ENCODE assay signal across 10 cellular contexts in genomic region chr6:41470341-41471063, GRCh38.
DNase-seq lines count a peak whose midpoint lies in the region; ATAC-seq and TF ChIP-seq lines count a peak whose summit lies in the region.
"Had no signal": no experiment of that assay in that cellular context is flagged by ENCODE, and none has a peak within 500 bp of the region (broad histone marks: within the 10 kb centered on the region; RNA-seq: fewer than 3 reads in every experiment).

No MANE protein-coding gene starts in this region.

- no peak overlapping the region for H3K27ac Mint-ChIP-seq in glutamatergic neuron (ENCODE audit: unreplicated experiment)

- H3K27me3 Mint-ChIP-seq in glutamatergic neuron (ENCODE audit: unreplicated experiment): peaks cover 27% of the 10 kb centered on the region

- TF ChIP-seq CTCF in glutamatergic neuron (IDR thresholded peaks at IDR 0.05; ENCODE audit: partially characterized antibody, unreplicated experiment) (no peak), psoas muscle (IDR thresholded peaks at IDR 0.05) (no peak)

- peaks cover 3% of the 10 kb centered on the region for H3K4me1 ChIP-seq in psoas muscle

- ATAC-seq in psoas muscle: peak; percentile 57 to 82 (median 67)
- ATAC-seq in HG02981 (IDR thresholded peaks at IDR 0.05; ENCODE audit: unreplicated experiment): no peak
- ATAC-seq in GM21367 (IDR thresholded peaks at IDR 0.05; ENCODE audit: unreplicated experiment): no peak
- no peak for ATAC-seq in GM19328 (IDR thresholded peaks at IDR 0.05; ENCODE audit: unreplicated experiment)

- H3K4me3 Mint-ChIP-seq in glutamatergic neuron (ENCODE audit: unreplicated experiment): no peak overlapping the region

- H3K36me3 ChIP-seq in psoas muscle (ENCODE audit: insufficient read depth in 1 of 2, low read depth in 1 of 2): no peaks in the 10 kb centered on the region
- H3K36me3 ChIP-seq: neutrophil had no signal

- peak; percentile 62 for DNase-seq in ELR (ENCODE audit: low read depth)
- DNase-seq in T1000 (lab: John Stamatoyannopoulos, UW): peak; percentile 60
- DNase-seq in glutamatergic neuron: peak; percentile 41
- peak; percentile 75 to 86 for DNase-seq in psoas muscle
- DNase-seq in NCI-H2081 (lab: John Stamatoyannopoulos, UW): no peak

- peaks cover 26% of the 10 kb centered on the region for H3K4me1 Mint-ChIP-seq in glutamatergic neuron (ENCODE audit: low read depth, unreplicated experiment)

- no peaks in the 10 kb centered on the region for H3K36me3 Mint-ChIP-seq in glutamatergic neuron (ENCODE audit: unreplicated experiment)

- no peaks in the 10 kb centered on the region for H3K9me3 ChIP-seq in psoas muscle
- H3K9me3 ChIP-seq: neutrophil had no signal

- intact Hi-C loops in psoas muscle (cut with DNase I): no loop called here

- no peak overlapping the region for H3K27ac ChIP-seq in psoas muscle
- H3K27ac ChIP-seq: neutrophil, VCaP had no signal

- H3K4me3 ChIP-seq in psoas muscle: peak overlapping the region; percentile 30

- H3K27me3 ChIP-seq in psoas muscle (ENCODE audit: insufficient read depth in 3 of 3, low read length in 2 of 3): peaks cover 0 to 54% (median 9%) of the 10 kb centered on the region in 3 donors

- peaks cover 2% of the 10 kb centered on the region for H3K9me3 Mint-ChIP-seq in glutamatergic neuron (ENCODE audit: unreplicated experiment)

- WGBS in psoas muscle, 3 donors: 5 to 8% (median 6%) methylated on average over 48 to 60 of the region's 60 CpGs

Comparison
In these comparisons a context has a peak if more than half of its experiments do, and no peak if none do; other contexts are left out.
1. DNase-seq: peak in ELR (single experiment), T1000 (single experiment), glutamatergic neuron (single experiment) and psoas muscle (2 of 2); none in NCI-H2081 (0 of 2).
2. ATAC-seq: peak in psoas muscle (4 of 4); none in HG02981 (single experiment), GM21367 (single experiment) and GM19328 (single experiment).